ENCODE assay signal across 8 cellular contexts in the genomic region with DNA sequence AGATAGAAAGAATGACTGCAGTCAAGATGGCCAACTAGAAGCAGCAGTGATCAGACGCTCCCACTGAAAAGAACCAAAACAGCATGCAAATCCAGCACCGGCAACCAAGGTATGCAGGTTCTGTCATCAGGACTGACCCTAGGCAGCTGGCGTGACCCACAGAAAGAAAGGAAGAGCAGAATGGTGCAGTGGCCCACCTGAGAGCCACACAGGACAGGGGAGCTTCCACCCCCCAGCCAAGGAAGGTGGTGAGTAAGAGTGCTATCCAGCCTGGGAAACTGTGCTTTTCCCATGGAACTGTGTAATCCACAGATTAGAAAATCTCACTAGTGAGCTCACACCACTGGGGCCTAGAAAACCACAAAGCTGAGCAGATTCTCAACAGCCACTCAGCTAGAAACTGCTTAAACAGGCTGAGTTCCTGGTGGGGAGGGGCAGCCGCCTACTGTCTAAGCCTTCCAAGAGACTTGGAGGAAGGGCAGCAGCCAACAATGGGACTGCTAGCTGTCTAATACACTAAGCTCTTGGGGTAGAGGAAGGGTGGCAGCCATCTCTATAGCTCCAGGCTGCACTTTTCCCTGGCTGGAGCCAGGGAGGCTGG.
DNase-seq lines count a peak whose midpoint lies in the region; ATAC-seq and FAIRE-seq lines count a peak whose summit lies in the region.

No MANE protein-coding gene starts in this region.

- no peak overlapping the region for H3K4me3 Mint-ChIP-seq in CD4-positive, alpha-beta memory T cell

- intact Hi-C loops in left ventricle myocardium superior (cut with micrococcal nuclease), result no loop called here
- intact Hi-C loops in CD4-positive, alpha-beta memory T cell (cut with micrococcal nuclease), result no loop called here

- H3K9ac ChIP-seq in HUES48 (ENCODE audit: low read depth, low read length) (no peak overlapping the region), mesendoderm (ENCODE audit: low read length) (peak overlapping the region; percentile 18)

- no peak overlapping the region for H2BK120ac ChIP-seq in mesendoderm (ENCODE audit: low read depth, low read length)

- no CpG with 5 or more reads among the region's 4 CpGs for WGBS in mesendoderm (ENCODE audit: extremely low coverage, insufficient coverage, low lambda C conversion rate)

- peak overlapping the region; percentile 92 for H2BK5ac ChIP-seq in mesendoderm (ENCODE audit: low read length)

- peak; percentile 42 for DNase-seq in GM18507 (ENCODE audit: extremely low spot score, insufficient read length, low read depth)
- DNase-seq in mesendoderm, result peak; percentile 90
- DNase-seq in left ventricle myocardium superior, result no peak
- DNase-seq in dermis blood vessel endothelial cell, result no peak
- no peak for DNase-seq in CD4-positive, alpha-beta memory T cell
- DNase-seq in stimulated activated CD4-positive, alpha-beta T cell treated with anti-CD3 and anti-CD28 coated beads, Interleukin-15, amount 100 ng/mL, for 24 hours, result no peak

- H3K4me3 ChIP-seq in HUES48 (ENCODE audit: low read depth, low read length), result no peak overlapping the region
- H3K4me3 ChIP-seq in mesendoderm (ENCODE audit: low read length), result no peak overlapping the region
- no peak overlapping the region for H3K4me3 ChIP-seq in CD4-positive, alpha-beta memory T cell (ENCODE audit: low read length in 2 of 2)

- H3K36me3 ChIP-seq in HUES48 (ENCODE audit: control insufficient read depth, insufficient read depth, low read length), result no peaks in the 10 kb centered on the region
- no peaks in the 10 kb centered on the region for H3K36me3 ChIP-seq in mesendoderm (ENCODE audit: control insufficient read depth, insufficient read depth, low read length)
- no peaks in the 10 kb centered on the region for H3K36me3 ChIP-seq in CD4-positive, alpha-beta memory T cell (ENCODE audit: insufficient read depth, low read length)

- peak; percentile 96 for FAIRE-seq in GM18507 (lab: Jason Lieb, UNC)

- H3K56ac ChIP-seq in mesendoderm (ENCODE audit: low read length), result peak overlapping the region; percentile 35

- H3K18ac ChIP-seq in mesendoderm (ENCODE audit: low read length), result no peak overlapping the region

- H3K4ac ChIP-seq in mesendoderm (ENCODE audit: low read depth, low read length), result no peak overlapping the region

- H3K27ac ChIP-seq in HUES48 (ENCODE audit: low read depth, low read length) (peak overlapping the region; percentile 28), mesendoderm (ENCODE audit: low read depth, low read length) (peak overlapping the region; percentile 63)
- no peak overlapping the region for H3K27ac ChIP-seq in CD4-positive, alpha-beta memory T cell (ENCODE audit: low read depth, low read length)

- H2AK5ac ChIP-seq in mesendoderm (ENCODE audit: low read length), result peak overlapping the region; percentile 59

- H3K79me2 ChIP-seq in mesendoderm (ENCODE audit: control insufficient read depth, insufficient read depth, low read length), result no peaks in the 10 kb centered on the region

- no peak overlapping the region for H3K4me2 ChIP-seq in mesendoderm (ENCODE audit: low read length)

- H3K36me3 Mint-ChIP-seq in CD4-positive, alpha-beta memory T cell, result no peaks in the 10 kb centered on the region

- H3K4me1 ChIP-seq in HUES48 (ENCODE audit: control insufficient read depth, insufficient read depth, low read length) (peaks cover 44% of the 10 kb centered on the region), mesendoderm (ENCODE audit: control insufficient read depth, low read depth, low read length) (peaks cover 21% of the 10 kb centered on the region)
- no peaks in the 10 kb centered on the region for H3K4me1 ChIP-seq in CD4-positive, alpha-beta memory T cell (ENCODE audit: insufficient read depth, low read length)

- H3K9me3 ChIP-seq in HUES48 (ENCODE audit: control insufficient read depth, insufficient read depth, low read length), result no peaks in the 10 kb centered on the region
- H3K9me3 ChIP-seq in CD4-positive, alpha-beta memory T cell (ENCODE audit: control insufficient read depth in 1 of 2, low read length in 2 of 2), result no peaks in the 10 kb centered on the region

- no peak overlapping the region for H2BK15ac ChIP-seq in mesendoderm (replicated peaks; ENCODE audit: low read depth)

- POLR2A ChIA-PET in CD4-positive, alpha-beta memory T cell (lab: Charles Lee; ENCODE audit: partially characterized antibody), result no interaction called here

- ATAC-seq in GM21786 (IDR thresholded peaks at IDR 0.05; ENCODE audit: unreplicated experiment) (peak; percentile 79), left ventricle myocardium superior (no peak)

- H3K23ac ChIP-seq in mesendoderm (ENCODE audit: low read length), result no peak overlapping the region

- peaks cover 0 to 4% (median 0%) of the 10 kb centered on the region in 8 donors for H3K9me3 Mint-ChIP-seq in CD4-positive, alpha-beta memory T cell

- H4K8ac ChIP-seq in mesendoderm (ENCODE audit: low read depth, low read length), result no peak overlapping the region

- no peak overlapping the region for H4K5ac ChIP-seq in mesendoderm (ENCODE audit: low read length)

- no peaks in the 10 kb centered on the region for H3K27me3 ChIP-seq in HUES48 (ENCODE audit: control insufficient read depth, insufficient read depth, low read length)
- no peaks in the 10 kb centered on the region for H3K27me3 ChIP-seq in mesendoderm (ENCODE audit: insufficient read depth, low read length, poor library complexity)
- no peaks in the 10 kb centered on the region for H3K27me3 ChIP-seq in CD4-positive, alpha-beta memory T cell (ENCODE audit: insufficient read depth, low read length)

- CTCF ChIA-PET in CD4-positive, alpha-beta memory T cell (lab: Charles Lee; ENCODE audit: partially characterized antibody), result no interaction called here

- H3K27me3 Mint-ChIP-seq in CD4-positive, alpha-beta memory T cell, result peaks cover 9 to 12% of the 10 kb centered on the region in 2 donors

- no peaks in the 10 kb centered on the region for H3K4me1 Mint-ChIP-seq in CD4-positive, alpha-beta memory T cell

- no peak overlapping the region for H3K27ac Mint-ChIP-seq in CD4-positive, alpha-beta memory T cell

- H3K79me1 ChIP-seq in mesendoderm (ENCODE audit: low read length), result no peaks in the 10 kb centered on the region

Comparison
In these comparisons a context has a peak if more than half of its experiments do, and no peak if none do; other contexts are left out.
1. DNase-seq: peak in GM18507 (single experiment) and mesendoderm (single experiment); none in left ventricle myocardium superior (single experiment), dermis blood vessel endothelial cell (single experiment), CD4-positive, alpha-beta memory T cell (0 of 5) and stimulated activated CD4-positive, alpha-beta T cell treated with anti-CD3 and anti-CD28 coated beads, Interleukin-15, amount 100 ng/mL, for 24 hours (single experiment).